ENCODE assay signal across 12 cellular contexts in genomic region chr3:72487946-72488735, GRCh38. TPM values are rescaled to one million over a fixed set of nuclear protein-coding genes. Genes with fewer than 3 reads are reported as not detected.
DNase-seq lines count a peak whose midpoint lies in the region; ATAC-seq and TF ChIP-seq lines count a peak whose summit lies in the region.
"Had no signal": no experiment of that assay in that cellular context is flagged by ENCODE, and none has a peak within 500 bp of the region (broad histone marks: within the 10 kb centered on the region; RNA-seq: fewer than 3 reads in every experiment).

No MANE protein-coding gene starts in this region.

- H3K27me3 ChIP-seq in mesenchymal stem cell (ENCODE audit: control insufficient read depth in 1 of 2, insufficient read depth in 1 of 2, low read length in 2 of 2): peaks cover 0 to 11% of the 10 kb centered on the region in 2 experiments
- H3K27me3 ChIP-seq: heart left ventricle, tibial nerve had no signal

- no peak overlapping the region for H2AFZ ChIP-seq in mesenchymal stem cell (ENCODE audit: low read depth, low read length)

- H3K4me3 ChIP-seq in mesenchymal stem cell (ENCODE audit: insufficient read depth in 1 of 2, low read depth in 1 of 2, low read length in 2 of 2) (peak overlapping the region in 1 of 2 experiments; percentile 16), lower leg skin (ENCODE audit: low read depth, poor library complexity, severe bottlenecking) (no peak overlapping the region)
- H3K4me3 ChIP-seq: heart left ventricle, tibial nerve had no signal

- H2BK12ac ChIP-seq in mesenchymal stem cell (ENCODE audit: low read length in 2 of 2): peak overlapping the region; percentile 95 to 100

- H3K9me3 Mint-ChIP-seq in CD14-positive monocyte: no peaks in the 10 kb centered on the region
- peaks cover 11% of the 10 kb centered on the region for H3K9me3 Mint-ChIP-seq in activated T-helper 1 cell treated with anti-CD3 and anti-CD28 coated beads, Interleukin-12 subunit alpha, Interleukin-12 subunit beta, Interleukin-2, Interleukin-4 antibody, amounts not matched to agents 30 ng/mL and 10 ng/mL and 1 ng/mL, durations not matched to agents 14 hours and 24 hours and 36 hours

- H3K79me1 ChIP-seq in mesenchymal stem cell (replicated peaks; ENCODE audit: low read length, poor library complexity, severe bottlenecking): no peaks in the 10 kb centered on the region

- ATAC-seq in GM19455 (IDR thresholded peaks at IDR 0.05; ENCODE audit: unreplicated experiment) (peak; percentile 47), GM18517 (IDR thresholded peaks at IDR 0.05; ENCODE audit: unreplicated experiment) (no peak)

- H3K4me2 ChIP-seq in mesenchymal stem cell (ENCODE audit: low read length, poor library complexity, severe bottlenecking): no peak overlapping the region

- peak overlapping the region; percentile 82 for H2BK15ac ChIP-seq in mesenchymal stem cell (ENCODE audit: low read depth, poor library complexity, severe bottlenecking)

- peak overlapping the region; percentile 99 for H4K91ac ChIP-seq in mesenchymal stem cell (ENCODE audit: low read length)

- peak overlapping the region; percentile 96 to 100 for H3K18ac ChIP-seq in mesenchymal stem cell (ENCODE audit: low read depth in 1 of 2, low read length in 2 of 2)

- H3K4ac ChIP-seq in mesenchymal stem cell (ENCODE audit: low read depth in 1 of 2, low read length in 2 of 2): peak overlapping the region; percentile 20 to 99

- TF ChIP-seq CTCF in CD14-positive monocyte (IDR thresholded peaks at IDR 0.05) (no peak), lower leg skin (IDR thresholded peaks at IDR 0.05) (no peak)

- H3K4me1 Mint-ChIP-seq in CD14-positive monocyte: peaks cover 41% of the 10 kb centered on the region
- peaks cover 53% of the 10 kb centered on the region for H3K4me1 Mint-ChIP-seq in activated T-helper 1 cell treated with anti-CD3 and anti-CD28 coated beads, Interleukin-12 subunit alpha, Interleukin-12 subunit beta, Interleukin-2, Interleukin-4 antibody, amounts not matched to agents 30 ng/mL and 10 ng/mL and 1 ng/mL, durations not matched to agents 14 hours and 24 hours and 36 hours (ENCODE audit: low read depth)

- no peak overlapping the region for H3K4me3 Mint-ChIP-seq in CD14-positive monocyte
- peak overlapping the region; percentile 75 for H3K4me3 Mint-ChIP-seq in activated T-helper 1 cell treated with anti-CD3 and anti-CD28 coated beads, Interleukin-12 subunit alpha, Interleukin-12 subunit beta, Interleukin-2, Interleukin-4 antibody, amounts not matched to agents 30 ng/mL and 10 ng/mL and 1 ng/mL, durations not matched to agents 14 hours and 24 hours and 36 hours

- peak overlapping the region; percentile 96 for H4K8ac ChIP-seq in mesenchymal stem cell (ENCODE audit: low read length)

- peak overlapping the region; percentile 1 for H2BK5ac ChIP-seq in mesenchymal stem cell (ENCODE audit: low read depth, low read length, poor library complexity, severe bottlenecking)

- H3K27me3 Mint-ChIP-seq in CD14-positive monocyte (ENCODE audit: low read depth in 3 of 3): peaks cover 0 to 3% (median 0%) of the 10 kb centered on the region in 3 donors
- peaks cover 2% of the 10 kb centered on the region for H3K27me3 Mint-ChIP-seq in activated T-helper 1 cell treated with anti-CD3 and anti-CD28 coated beads, Interleukin-12 subunit alpha, Interleukin-12 subunit beta, Interleukin-2, Interleukin-4 antibody, amounts not matched to agents 30 ng/mL and 10 ng/mL and 1 ng/mL, durations not matched to agents 14 hours and 24 hours and 36 hours (ENCODE audit: insufficient read depth)

- intact Hi-C loops in CD14-positive monocyte (cut with micrococcal nuclease) (no loop called here), lower leg skin (cut with DNase I; ENCODE audit: low total_unique reads) (no loop called here)
- intact Hi-C loops in activated T-helper 1 cell treated with anti-CD3 and anti-CD28 coated beads, Interleukin-12 subunit alpha, Interleukin-12 subunit beta, Interleukin-2, Interleukin-4 antibody, amounts not matched to agents 30 ng/mL and 10 ng/mL and 1 ng/mL, durations not matched to agents 14 hours and 24 hours and 36 hours (cut with micrococcal nuclease): loop anchor here (1.0 kb wide), 2 partner anchors 33 to 141 kb away; no protein-coding TSS in a partner anchor

- no peak for DNase-seq in CD14-positive monocyte (ENCODE audit: low spot score)
- DNase-seq in activated T-helper 1 cell treated with anti-CD3 and anti-CD28 coated beads, Interleukin-12 subunit alpha, Interleukin-12 subunit beta, Interleukin-2, Interleukin-4 antibody, amounts not matched to agents 30 ng/mL and 10 ng/mL and 1 ng/mL, durations not matched to agents 14 hours and 24 hours and 36 hours (ENCODE audit: low spot score): no peak
- peak; percentile 67 for DNase-seq in mesenchymal stem cell
- no peak for DNase-seq in NCI-H446 treated with DMSO at 0.1 percent for 48 hours (lab: John Stamatoyannopoulos, UW)
- DNase-seq in lower leg skin (ENCODE audit: low spot score in 2 of 2): no peak
- DNase-seq in mucosa of gallbladder (ENCODE audit: low spot score): no peak
- DNase-seq: cerebellar nuclear complex, NCI-H2029 treated with DMSO at 0.1 percent for 48 hours had no signal

- 77% methylated on average over 9 of the region's 9 CpGs for whole genome bisulfite sequencing in mesenchymal stem cell
- 79 to 83% methylated on average over 9 of the region's 9 CpGs for WGBS in lower leg skin, 2 donors

- H3K9me3 ChIP-seq in mesenchymal stem cell (ENCODE audit: control insufficient read depth, low read length): no peaks in the 10 kb centered on the region
- H3K9me3 ChIP-seq: heart left ventricle, tibial nerve had no signal

- TF ChIP-seq POLR2A in lower leg skin (IDR thresholded peaks at IDR 0.05): no peak

- peak overlapping the region in 1 of 2 experiments; percentile 29 for H3K23ac ChIP-seq in mesenchymal stem cell (ENCODE audit: low read length in 2 of 2)

- H2AK5ac ChIP-seq in mesenchymal stem cell (ENCODE audit: low read length, severe bottlenecking): peak overlapping the region; percentile 46

- peak overlapping the region in 5 of 7 donors; percentile 8 to 93 (median 47) for H3K27ac Mint-ChIP-seq in CD14-positive monocyte
- peak overlapping the region; percentile 95 for H3K27ac Mint-ChIP-seq in activated T-helper 1 cell treated with anti-CD3 and anti-CD28 coated beads, Interleukin-12 subunit alpha, Interleukin-12 subunit beta, Interleukin-2, Interleukin-4 antibody, amounts not matched to agents 30 ng/mL and 10 ng/mL and 1 ng/mL, durations not matched to agents 14 hours and 24 hours and 36 hours

- H3K36me3 ChIP-seq in mesenchymal stem cell (ENCODE audit: control insufficient read depth in 1 of 2, insufficient read depth in 2 of 2, low read depth in 1 of 2, low read length in 2 of 2): no peaks in the 10 kb centered on the region
- H3K36me3 ChIP-seq: heart left ventricle, tibial nerve had no signal

- H3K27ac ChIP-seq in mesenchymal stem cell (ENCODE audit: low read length, poor library complexity, severe bottlenecking): peak overlapping the region; percentile 25
- H3K27ac ChIP-seq: heart left ventricle had no signal

- peaks cover 25% of the 10 kb centered on the region for H3K4me1 ChIP-seq in mesenchymal stem cell (ENCODE audit: control insufficient read depth, insufficient read depth, low read depth, low read length)

- peak overlapping the region; percentile 7 for H3K9ac ChIP-seq in mesenchymal stem cell (ENCODE audit: low read length)

- peak overlapping the region in 1 of 2 experiments; percentile 99 for H3K14ac ChIP-seq in mesenchymal stem cell (ENCODE audit: low read length in 2 of 2)

- peak overlapping the region; percentile 91 for H2BK120ac ChIP-seq in mesenchymal stem cell (ENCODE audit: low read depth, low read length)

- no peaks in the 10 kb centered on the region for H3K36me3 Mint-ChIP-seq in CD14-positive monocyte
- H3K36me3 Mint-ChIP-seq in activated T-helper 1 cell treated with anti-CD3 and anti-CD28 coated beads, Interleukin-12 subunit alpha, Interleukin-12 subunit beta, Interleukin-2, Interleukin-4 antibody, amounts not matched to agents 30 ng/mL and 10 ng/mL and 1 ng/mL, durations not matched to agents 14 hours and 24 hours and 36 hours (ENCODE audit: low read depth): peaks cover 5% of the 10 kb centered on the region

RNA-seq across cellular contexts. Expression of gene RYBP, which starts 41.7 kb away (rescaled TPM):
- polyA plus RNA-seq in CD14-positive monocyte: 1 to 10 TPM; 1.2 to 2.2 TPM
- total RNA-seq in activated T-helper 1 cell treated with anti-CD3 and anti-CD28 coated beads, Interleukin-12 subunit alpha, Interleukin-12 subunit beta, Interleukin-2, Interleukin-4 antibody, amounts not matched to agents 30 ng/mL and 10 ng/mL and 1 ng/mL, durations not matched to agents 14 hours and 24 hours and 36 hours: 62.5 and 64.0 TPM in 2 replicates
- polyA plus RNA-seq in mesenchymal stem cell (2013, experiment 1 of 2): 15.9 TPM
- 16.1 TPM for polyA plus RNA-seq in mesenchymal stem cell (2013, experiment 2 of 2)
- total RNA-seq in lower leg skin (10 to 100 TPM in 3 of 4 donors, 1 to 10 TPM in 1; 9.5 to 11.5 (median 10.6) TPM), mucosa of gallbladder (14.3 TPM)
